8 cellular contexts compared by ENCODE assay signal in the genomic region with DNA sequence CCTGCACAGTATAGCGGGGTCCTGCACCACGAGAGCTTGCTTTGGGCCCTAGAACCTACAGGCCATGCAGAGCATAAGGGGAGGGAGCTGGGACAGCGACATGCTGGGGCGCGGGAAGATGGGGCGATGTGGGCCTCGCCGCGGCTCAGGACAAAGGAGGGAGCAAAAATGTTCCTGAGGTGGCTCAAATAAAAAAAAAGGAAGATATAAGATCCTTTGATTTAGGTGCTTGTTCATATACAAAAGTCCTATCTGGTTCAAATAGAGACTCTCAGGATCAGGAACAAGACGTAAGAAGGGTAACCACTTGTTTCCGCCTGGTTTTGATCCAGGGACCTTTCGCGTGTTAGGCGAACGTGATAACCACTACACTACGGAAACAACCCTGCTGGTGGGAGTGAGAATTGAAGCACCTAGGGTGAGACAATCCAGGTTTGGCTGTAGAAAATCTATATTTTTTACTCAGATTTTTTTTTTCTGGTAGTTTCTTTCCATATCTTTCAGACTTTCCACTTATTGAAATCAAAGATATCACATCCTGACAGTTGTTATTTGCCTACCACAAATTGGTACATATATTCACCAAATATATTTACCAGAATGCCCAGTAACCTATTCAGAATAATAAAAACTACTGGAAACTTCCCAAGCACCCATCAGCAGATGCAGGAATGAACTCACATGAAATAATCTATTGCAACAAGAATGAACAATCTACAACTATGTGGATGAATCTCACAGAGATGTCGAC.
DNase-seq lines count a peak whose midpoint lies in the region; FAIRE-seq and TF ChIP-seq lines count a peak whose summit lies in the region.

No MANE protein-coding gene starts in this region.

- POLR2A ChIA-PET in HEK293T (lab: Yijun Ruan, JAX), result no interaction called here

- no peaks in the 10 kb centered on the region for H3K9me3 Mint-ChIP-seq in chondrocyte (ENCODE audit: low read depth)

- TF ChIP-seq CTCF in chondrocyte (IDR thresholded peaks at IDR 0.05), result peak; percentile 61

- peak overlapping the region; percentile 58 for H3K4me3 Mint-ChIP-seq in chondrocyte (ENCODE audit: unreplicated experiment)

- no peaks in the 10 kb centered on the region for H3K36me3 Mint-ChIP-seq in chondrocyte (ENCODE audit: low read depth)

- H3K4me1 Mint-ChIP-seq in chondrocyte (ENCODE audit: low read depth), result peaks cover 12% of the 10 kb centered on the region

- H3K27me3 Mint-ChIP-seq in chondrocyte (ENCODE audit: low read depth), result peaks cover 6% of the 10 kb centered on the region

- CTCF ChIA-PET in HEK293T (lab: Yijun Ruan, JAX), result no interaction called here

- peak; percentile 32 for DNase-seq in DMS 273 treated with DMSO at 0.1 percent for 48 hours (lab: John Stamatoyannopoulos, UW)
- peak; percentile 70 for DNase-seq in HEK293T (ENCODE audit: extremely low spot score)
- peak; percentile 73 for DNase-seq in RCC 7860 (ENCODE audit: low spot score)
- no peak for DNase-seq in chondrocyte (ENCODE audit: low spot score)
- peak; percentile 11 for DNase-seq in pons (ENCODE audit: low spot score)
- DNase-seq in midbrain (lab: John Stamatoyannopoulos, UW), result no peak
- DNase-seq in NOMO-1 (lab: John Stamatoyannopoulos, UW; ENCODE audit: unreplicated experiment in 2 of 2), result no peak
- no peak for DNase-seq in GF-D8 (lab: John Stamatoyannopoulos, UW)

- FAIRE-seq in RCC 7860 (lab: Jason Lieb, UNC), result no peak

- no peak overlapping the region for H3K27ac Mint-ChIP-seq in chondrocyte (ENCODE audit: unreplicated experiment)

TF ChIP-seq in HEK293T, 16 proteins besides CTCF, POLR2A, EP300 and RAD21:
- TF ChIP-seq ARNT (IDR thresholded peaks at IDR 0.05) (peak; percentile 52; the same call in 1 of the 2 replicates), L3MBTL2 (conservative IDR thresholded peaks at IDR 0.05) (no peak), ELF4 (IDR thresholded peaks at IDR 0.05) (no peak), FOXM1 (IDR thresholded peaks at IDR 0.05; ENCODE audit: borderline replicate concordance) (peak; percentile 14; the same call in 1 of the 2 replicates)

Comparison
In these comparisons a context has a peak if more than half of its experiments do, and no peak if none do; other contexts are left out.
1. DNase-seq: peak in DMS 273 treated with DMSO at 0.1 percent for 48 hours (single experiment), HEK293T (single experiment), RCC 7860 (single experiment) and pons (single experiment); none in chondrocyte (single experiment), midbrain (single experiment), NOMO-1 (0 of 2) and GF-D8 (single experiment).